Comparison of ENCODE assay signal across 28 cellular contexts in the genomic region with DNA sequence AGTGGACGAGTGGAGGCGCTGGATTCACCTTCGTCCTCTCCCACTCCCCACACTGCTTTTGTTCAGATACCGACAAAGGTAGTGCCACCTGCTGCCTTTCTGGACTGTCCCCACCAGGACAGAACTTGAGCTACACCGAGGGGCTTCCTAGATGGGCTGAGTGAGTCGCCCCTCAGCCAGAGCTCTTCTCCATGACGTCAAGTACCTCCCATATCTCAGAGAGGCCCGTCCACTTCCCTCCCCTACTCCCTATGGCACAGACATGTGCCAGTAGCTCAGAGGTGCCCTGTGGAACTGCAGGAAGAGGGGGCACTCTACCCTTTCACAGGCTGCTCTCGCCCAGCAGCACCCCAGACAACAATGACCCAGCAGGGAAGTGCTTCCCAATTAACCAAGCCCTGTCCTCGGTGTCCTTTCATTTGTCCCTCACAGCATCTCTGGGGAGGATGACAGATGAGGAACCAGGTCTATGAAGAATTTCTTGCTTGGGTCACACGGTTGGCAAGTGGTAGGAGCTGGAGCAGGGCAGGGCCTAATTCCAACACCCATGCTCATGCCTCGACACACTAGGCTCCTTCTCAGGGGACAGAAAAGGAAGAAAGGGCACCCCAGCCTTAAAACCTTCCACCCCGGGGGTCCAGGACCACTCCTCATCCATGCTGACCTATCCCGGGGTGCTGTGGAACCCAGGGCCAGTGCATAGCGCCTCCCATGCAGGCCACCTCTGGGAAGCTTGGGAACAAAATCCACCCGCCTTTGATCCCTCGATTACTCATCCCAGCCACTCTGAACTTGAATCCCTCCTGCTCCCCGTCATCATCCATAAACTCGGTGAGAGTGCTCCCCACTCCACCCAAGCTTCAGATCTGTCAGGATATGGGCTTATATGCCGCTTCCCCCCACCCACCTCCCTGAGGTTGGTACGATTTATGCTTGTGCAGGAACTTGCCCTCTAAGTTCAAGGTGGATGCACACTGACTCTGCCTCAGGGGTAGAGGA. TPM values are rescaled to one million over a fixed set of nuclear protein-coding genes. Genes with fewer than 3 reads are reported as not detected.
DNase-seq lines count a peak whose midpoint lies in the region; ATAC-seq, FAIRE-seq and TF ChIP-seq lines count a peak whose summit lies in the region.
"Had no signal": no experiment of that assay in that cellular context is flagged by ENCODE, and none has a peak within 500 bp of the region (broad histone marks: within the 10 kb centered on the region; RNA-seq: fewer than 3 reads in every experiment).

No MANE protein-coding gene starts in this region.

- no peak overlapping the region for H3K27ac Mint-ChIP-seq in activated CD8-positive, alpha-beta memory T cell treated with anti-CD3 and anti-CD28 coated beads, Interleukin-2, amount 10 ng/mL, durations not matched to agents 7 days and 5 days
- peak overlapping the region; percentile 78 for H3K27ac Mint-ChIP-seq in nephron progenitor cell
- H3K27ac Mint-ChIP-seq: activated CD8-positive, alpha-beta T cell treated with anti-CD3 and anti-CD28 coated beads for 36 hours; activated T-cell treated with anti-CD3 and anti-CD28 coated beads, Interleukin-2, amount 50 U/mL, for 24 hours; B cell had no signal

- H3K4me2 ChIP-seq in K562 (ENCODE audit: insufficient read depth, low read length) = no peak overlapping the region

- H3K27ac ChIP-seq in K562 (ENCODE audit: extremely low read depth, low read depth, low read length) (no peak overlapping the region), tibial nerve (no peak overlapping the region), ascending aorta (no peak overlapping the region)
- H3K27ac ChIP-seq: brain microvascular endothelial cell, left lung had no signal

- no TSS peak for BruUV-seq in K562 (replicated peaks; lab: Mats Ljungman, UMichigan)

- no peaks in the 10 kb centered on the region for H3K9me1 ChIP-seq in K562 (ENCODE audit: control insufficient read depth, insufficient read depth, low read length)

- POLR2A ChIA-PET in K562 (lab: Yijun Ruan, JAX) = interaction anchor here (1.0 to 1.2 kb wide), 2 partner anchors 8 kb away, joined by 3 read pairs; no protein-coding TSS in a partner anchor

- H3K9me3 Mint-ChIP-seq in activated CD8-positive, alpha-beta memory T cell treated with anti-CD3 and anti-CD28 coated beads, Interleukin-2, amount 10 ng/mL, durations not matched to agents 7 days and 5 days (ENCODE audit: low read depth) = no peaks in the 10 kb centered on the region
- H3K9me3 Mint-ChIP-seq in nephron progenitor cell = no peaks in the 10 kb centered on the region
- H3K9me3 Mint-ChIP-seq: activated CD8-positive, alpha-beta T cell treated with anti-CD3 and anti-CD28 coated beads for 36 hours; activated T-cell treated with anti-CD3 and anti-CD28 coated beads, Interleukin-2, amount 50 U/mL, for 24 hours had no signal

- intact Hi-C loops in K562 (cut with micrococcal nuclease) = no loop called here
- intact Hi-C loops in ascending aorta (cut with DNase I) = no loop called here

- in situ Hi-C loops in K562 (cut with MboI) = loop anchor here (25.0 kb wide), 1 partner anchor 329 kb away; no protein-coding TSS in a partner anchor

- TF ChIP-seq RAD21 in K562 (CRISPR knock-in tag; conservative IDR thresholded peaks at IDR 0.05 in 1 of 2, IDR thresholded peaks at IDR 0.05 in 1 of 2) = no peak

- no peak overlapping the region for H2AFZ ChIP-seq in K562 (ENCODE audit: low read depth, low read length)

- no peaks in the 10 kb centered on the region; the same call in 2 of the 3 replicates for H3K36me3 ChIP-seq in K562 (ENCODE audit: control insufficient read depth, insufficient read depth, low read length)
- H3K36me3 ChIP-seq in tibial nerve = no peaks in the 10 kb centered on the region
- no peaks in the 10 kb centered on the region for H3K36me3 ChIP-seq in ascending aorta
- H3K36me3 ChIP-seq: brain microvascular endothelial cell, heart right ventricle, left lung had no signal

- H3K27me3 ChIP-seq in K562 (ENCODE audit: control insufficient read depth in 2 of 2, insufficient read depth in 2 of 2, low read length in 2 of 2) (no peaks in the 10 kb centered on the region), tibial nerve (peaks cover 0 to 32% of the 10 kb centered on the region in 2 donors), ascending aorta (no peaks in the 10 kb centered on the region)
- H3K27me3 ChIP-seq: brain microvascular endothelial cell, MG63 had no signal

- H3K9me3 ChIP-seq in K562 (replicated peaks; ENCODE audit: control insufficient read depth, insufficient read depth, low read depth, low read length) = no peaks in the 10 kb centered on the region
- no peaks in the 10 kb centered on the region for H3K9me3 ChIP-seq in tibial nerve
- H3K9me3 ChIP-seq in ascending aorta = no peaks in the 10 kb centered on the region
- H3K9me3 ChIP-seq: heart right ventricle, left lung, MG63, mucosa of descending colon had no signal

- peaks cover 22% of the 10 kb centered on the region for H3K27me3 Mint-ChIP-seq in activated CD8-positive, alpha-beta memory T cell treated with anti-CD3 and anti-CD28 coated beads, Interleukin-2, amount 10 ng/mL, durations not matched to agents 7 days and 5 days
- peaks cover 5% of the 10 kb centered on the region for H3K27me3 Mint-ChIP-seq in nephron progenitor cell (ENCODE audit: low read depth, poor library complexity)
- H3K27me3 Mint-ChIP-seq: B cell had no signal

- WGBS in K562 (ENCODE audit: insufficient coverage, low coverage, missing lambda C conversion rate) = 84% methylated on average over 20 of the region's 21 CpGs
- 84 to 92% methylated on average over 21 of the region's 21 CpGs for WGBS in tibial nerve, 2 donors

- no peak overlapping the region for H3K4me3 Mint-ChIP-seq in activated CD8-positive, alpha-beta memory T cell treated with anti-CD3 and anti-CD28 coated beads, Interleukin-2, amount 10 ng/mL, durations not matched to agents 7 days and 5 days
- no peak overlapping the region for H3K4me3 Mint-ChIP-seq in nephron progenitor cell
- H3K4me3 Mint-ChIP-seq: activated CD8-positive, alpha-beta T cell treated with anti-CD3 and anti-CD28 coated beads for 36 hours; activated T-cell treated with anti-CD3 and anti-CD28 coated beads, Interleukin-2, amount 50 U/mL, for 24 hours; B cell had no signal

- no peaks in the 10 kb centered on the region for H4K20me1 ChIP-seq in K562 (replicated peaks; ENCODE audit: control insufficient read depth, insufficient read depth, low read length)

- no peaks in the 10 kb centered on the region for H3K36me3 Mint-ChIP-seq in activated CD8-positive, alpha-beta memory T cell treated with anti-CD3 and anti-CD28 coated beads, Interleukin-2, amount 10 ng/mL, durations not matched to agents 7 days and 5 days
- H3K36me3 Mint-ChIP-seq in nephron progenitor cell (ENCODE audit: low read depth) = peaks cover 23% of the 10 kb centered on the region

- TF ChIP-seq POLR2A in K562 (conservative IDR thresholded peaks at IDR 0.05) (no peak), tibial nerve (IDR thresholded peaks at IDR 0.05) (no peak)

- DNase-seq in activated CD8-positive, alpha-beta memory T cell treated with anti-CD3 and anti-CD28 coated beads, Interleukin-2, amount 50 U/mL, for 48 hours = peak; percentile 44
- DNase-seq in activated CD8-positive, alpha-beta memory T cell treated with anti-CD3 and anti-CD28 coated beads, Interleukin-2, amount 10 ng/mL, durations not matched to agents 7 days and 5 days = no peak
- DNase-seq in K562 (ENCODE audit: extremely low read depth in 1 of 4, low spot score in 3 of 4) (no peak), nephron progenitor cell (no peak), urothelium cell line (ENCODE audit: low spot score) (peak; percentile 4), NCI-H510A treated with DMSO at 0.1 percent for 48 hours (lab: John Stamatoyannopoulos, UW) (no peak), tibial nerve (ENCODE audit: low spot score in 2 of 2) (no peak), ascending aorta (ENCODE audit: low spot score in 2 of 2) (no peak)
- DNase-seq: activated CD4-positive, CD25-positive, alpha-beta regulatory T cell; activated CD8-positive, alpha-beta T cell treated with anti-CD3 and anti-CD28 coated beads for 36 hours; activated T-cell treated with anti-CD3 and anti-CD28 coated beads, Interleukin-2, amount 50 U/mL, for 24 hours; brain microvascular endothelial cell; DMS79 treated with DMSO at 0.1 percent for 48 hours; effector CD8-positive, alpha-beta T cell; foreskin fibroblast; HCEC 1CT; heart right ventricle; left lung; MG63; mucosa of descending colon; NCI-H1417; NCI-H2081; NCI-H345; NCI-H82; Right ventricle myocardium superior; stimulated activated CD4-positive, alpha-beta T cell treated with anti-CD3 and anti-CD28 coated beads, Interleukin-1b, Interleukin-23, amount 100 ng/mL, for 48 hours; substantia nigra had no signal

- ATAC-seq in activated CD8-positive, alpha-beta memory T cell treated with anti-CD3 and anti-CD28 coated beads, Interleukin-2, amount 10 ng/mL, durations not matched to agents 7 days and 5 days = no peak
- ATAC-seq in K562 = no peak
- ATAC-seq: activated CD8-positive, alpha-beta T cell treated with anti-CD3 and anti-CD28 coated beads for 36 hours; heart right ventricle; left lung; mucosa of descending colon had no signal

- CTCF ChIA-PET in activated CD8-positive, alpha-beta memory T cell treated with anti-CD3 and anti-CD28 coated beads, Interleukin-2, amount 10 ng/mL, durations not matched to agents 7 days and 5 days (lab: Charles Lee) = no interaction called here
- CTCF ChIA-PET in K562 (lab: Yijun Ruan, JAX; ENCODE audit: low intra/inter-chr PET ratio) = no interaction called here

- TF ChIP-seq EP300 in K562 (IDR thresholded peaks at IDR 0.05; ENCODE audit: low read length) (no peak), tibial nerve (IDR thresholded peaks at IDR 0.05) (no peak)

- peaks cover 3% of the 10 kb centered on the region for H3K4me1 Mint-ChIP-seq in activated CD8-positive, alpha-beta memory T cell treated with anti-CD3 and anti-CD28 coated beads, Interleukin-2, amount 10 ng/mL, durations not matched to agents 7 days and 5 days
- peaks cover 24% of the 10 kb centered on the region for H3K4me1 Mint-ChIP-seq in nephron progenitor cell

- FAIRE-seq in K562 (lab: Jason Lieb, UNC) (no peak), urothelium cell line (lab: Jason Lieb, UNC) (no peak)

- H3K79me2 ChIP-seq in K562 (ENCODE audit: control insufficient read depth, insufficient read depth, low read length) = peaks cover 7% of the 10 kb centered on the region; the same call in 2 of the 3 replicates

- H3K4me1 ChIP-seq in K562 (replicated peaks in 1 of 2; ENCODE audit: control insufficient read depth in 2 of 2, insufficient read depth in 2 of 2, low read length in 2 of 2) (peaks cover 34 to 54% of the 10 kb centered on the region in 2 experiments), tibial nerve (peaks cover 0 to 22% (median 8%) of the 10 kb centered on the region in 4 donors), ascending aorta (peaks cover 2 to 10% of the 10 kb centered on the region in 2 donors)

- H3K9ac ChIP-seq in K562 (ENCODE audit: insufficient read depth in 1 of 2, low read depth in 2 of 2, low read length in 2 of 2) = peak overlapping the region in 1 of 2 experiments; percentile 32; a peak in 2 of 4 replicates

- H3K4me3 ChIP-seq in K562 (no peak overlapping the region), tibial nerve (no peak overlapping the region), ascending aorta (no peak overlapping the region)
- H3K4me3 ChIP-seq: heart right ventricle, left lung, MG63, mucosa of descending colon had no signal

- no peak for TF ChIP-seq CTCF in K562 (IDR thresholded peaks at IDR 0.05 in 2 of 3, conservative IDR thresholded peaks at IDR 0.05 in 1 of 3; ENCODE audit: insufficient read depth in 2 of 3, low read depth in 1 of 3, low read length in 3 of 3)
- no peak for TF ChIP-seq CTCF in nephron progenitor cell (IDR thresholded peaks at IDR 0.05)
- TF ChIP-seq CTCF in tibial nerve (IDR thresholded peaks at IDR 0.05) = no peak
- no peak for TF ChIP-seq CTCF in ascending aorta (IDR thresholded peaks at IDR 0.05)

RNA-seq across cellular contexts. Expression of a gene that starts 51.7 kb away (rescaled TPM):
- not detected for total RNA-seq in activated CD8-positive, alpha-beta memory T cell treated with anti-CD3 and anti-CD28 coated beads, Interleukin-2, amount 10 ng/mL, durations not matched to agents 7 days and 5 days
- 8.1 and 10.9 TPM in 2 replicates for total RNA-seq in K562 (2011; cell fraction: chromatin; rRNA removed; ENCODE audit: low replicate concordance)
- 6.1 and 6.8 TPM in 2 replicates for total RNA-seq in K562 (2011; cell fraction: nucleolus; rRNA removed)
- 7.8 and 8.3 TPM in 2 replicates for total RNA-seq in K562 (2011; cell fraction: nucleoplasm; rRNA removed)
- total RNA-seq in K562 (2014; rRNA removed) (1.5 and 2.9 TPM in 2 replicates), K562 (2014; rRNA removed; fragmentation: Illumina TruSeq; extraction: Trizol) (2.2 and 2.4 TPM in 2 replicates), K562 (2015; rRNA removed; fragmentation: Illumina TruSeq; extraction: Trizol) (2.6 and 2.8 TPM in 2 replicates), K562 (2021) (2.7 and 3.5 TPM in 2 replicates), tibial nerve (under 1 TPM; 0.21 to 0.90 (median 0.73) TPM), ascending aorta (not detected)
- polyA plus RNA-seq in K562 (2011; rRNA removed) (5.9 and 6.1 TPM in 2 replicates), K562 (2014; fragmentation: Illumina TruSeq; extraction: Trizol) (3.2 and 3.6 TPM in 2 replicates), K562 (2014; fragmentation: Nextera tagmentation; extraction: Ambion mirVana) (1 to 10 TPM; 2.1 to 3.5 TPM), K562 (2014; rRNA removed) (2.5 and 3.3 TPM in 2 replicates)
- polyA plus RNA-seq in K562 (2011; cell fraction: cytosol; rRNA removed) = 3.4 and 3.9 TPM in 2 replicates
- 18.0 and 19.7 TPM in 2 replicates for polyA plus RNA-seq in K562 (2011; cell fraction: nucleus; rRNA removed)
- 2.5 and 2.8 TPM in 2 replicates for polyA plus RNA-seq in K562 (2012)
- polyA minus RNA-seq in K562 (2011; rRNA and poly(A)+ RNA removed) = 2.9 and 3.6 TPM in 2 replicates
- polyA minus RNA-seq in K562 (2011; cell fraction: cytosol; rRNA and poly(A)+ RNA removed) = 2.0 and 2.4 TPM in 2 replicates
- polyA minus RNA-seq in K562 (2011; cell fraction: nucleus; rRNA and poly(A)+ RNA removed) = 2.6 and 2.7 TPM in 2 replicates

Comparison
In these comparisons a context has a peak if more than half of its experiments do, and no peak if none do; other contexts are left out.
1. DNase-seq: peak in activated CD8-positive, alpha-beta memory T cell treated with anti-CD3 and anti-CD28 coated beads, Interleukin-2, amount 50 U/mL, for 48 hours (single experiment) and urothelium cell line (single experiment); none in activated CD8-positive, alpha-beta memory T cell treated with anti-CD3 and anti-CD28 coated beads, Interleukin-2, amount 10 ng/mL, durations not matched to agents 7 days and 5 days (single experiment), K562 (0 of 4), nephron progenitor cell (single experiment), NCI-H510A treated with DMSO at 0.1 percent for 48 hours (single experiment), tibial nerve (0 of 2) and ascending aorta (0 of 2).